Comparison of ENCODE assay signal across 13 cellular contexts in genomic region chr2:128422571-128422970, GRCh38.
A peak's percentile ranks its signal among the peaks of the same experiment; 100 is the strongest.
DNase-seq lines count a peak whose midpoint lies in the region; ATAC-seq and TF ChIP-seq lines count a peak whose summit lies in the region.
"Had no signal": no experiment of that assay in that cellular context is flagged by ENCODE, and none has a peak within 500 bp of the region (broad histone marks: within the 10 kb centered on the region; RNA-seq: fewer than 3 reads in every experiment).

No MANE protein-coding gene starts in this region.

- in situ Hi-C loops in brain microvascular endothelial cell (cut with HindIII; ENCODE audit: low pct_ligation_motif_present, low sequenced_read_pairs) = no loop called here

- POLR2A ChIA-PET in naive thymus-derived CD4-positive, alpha-beta T cell (lab: Charles Lee) = no interaction called here

- peaks cover 0 to 3% (median 0%) of the 10 kb centered on the region in 3 experiments for H3K9me3 ChIP-seq in naive thymus-derived CD4-positive, alpha-beta T cell (ENCODE audit: control insufficient read depth in 2 of 3, low read length in 3 of 3)

- CTCF ChIA-PET in naive thymus-derived CD4-positive, alpha-beta T cell (lab: Charles Lee) = no interaction called here

- H3K4me3 Mint-ChIP-seq in naive thymus-derived CD4-positive, alpha-beta T cell = no peak overlapping the region
- no peak overlapping the region for H3K4me3 Mint-ChIP-seq in activated T-cell treated with anti-CD3 and anti-CD28 coated beads, Interleukin-2, amount 50 U/mL, for 4 hours
- H3K4me3 Mint-ChIP-seq: activated naive CD8-positive, alpha-beta T cell treated with anti-CD3 and anti-CD28 coated beads for 36 hours; nephron; stimulated activated effector memory CD8-positive, alpha-beta T cell treated with anti-CD3 and anti-CD28 coated beads, Interleukin-12 subunit alpha, Interleukin-12 subunit beta, amount 100 ng/mL, for 72 hours; T-helper 1 cell treated with Interleukin-12 subunit alpha and Interleukin-12 subunit beta and Interleukin-4 antibody, amounts not matched to agents 30 μg/mL and 1 μg/mL, for 36 hours had no signal

- H3K27ac Mint-ChIP-seq in naive thymus-derived CD4-positive, alpha-beta T cell = no peak overlapping the region
- H3K27ac Mint-ChIP-seq: activated naive CD8-positive, alpha-beta T cell treated with anti-CD3 and anti-CD28 coated beads for 36 hours; nephron; stimulated activated effector memory CD8-positive, alpha-beta T cell treated with anti-CD3 and anti-CD28 coated beads, Interleukin-12 subunit alpha, Interleukin-12 subunit beta, amount 100 ng/mL, for 72 hours; T-helper 1 cell treated with Interleukin-12 subunit alpha and Interleukin-12 subunit beta and Interleukin-4 antibody, amounts not matched to agents 30 μg/mL and 1 μg/mL, for 36 hours had no signal

- DNase-seq in cardiac septum (ENCODE audit: low spot score) (peak; percentile 61), left ventricle myocardium superior (no peak), brain microvascular endothelial cell (peak; percentile 83), iris pigment epithelial cell (ENCODE audit: low read depth) (peak; percentile 97), NCI-H526 treated with DMSO at 0.1 percent for 48 hours (lab: John Stamatoyannopoulos, UW) (no peak)
- no peak for DNase-seq in naive thymus-derived CD4-positive, alpha-beta T cell
- DNase-seq in activated T-cell treated with anti-CD3 and anti-CD28 coated beads, Interleukin-2, amount 50 U/mL, for 4 hours = no peak
- DNase-seq: activated naive CD8-positive, alpha-beta T cell treated with anti-CD3 and anti-CD28 coated beads for 36 hours; NCI-H187 had no signal

- peaks cover 0 to 18% (median 5%) of the 10 kb centered on the region in 11 donors for H3K9me3 Mint-ChIP-seq in naive thymus-derived CD4-positive, alpha-beta T cell
- H3K9me3 Mint-ChIP-seq in activated T-cell treated with anti-CD3 and anti-CD28 coated beads, Interleukin-2, amount 50 U/mL, for 4 hours = peaks cover 5% of the 10 kb centered on the region
- H3K9me3 Mint-ChIP-seq: stimulated activated effector memory CD8-positive, alpha-beta T cell treated with anti-CD3 and anti-CD28 coated beads, Interleukin-12 subunit alpha, Interleukin-12 subunit beta, amount 100 ng/mL, for 72 hours; T-helper 1 cell treated with Interleukin-12 subunit alpha and Interleukin-12 subunit beta and Interleukin-4 antibody, amounts not matched to agents 30 μg/mL and 1 μg/mL, for 36 hours had no signal

- no peak for ATAC-seq in left ventricle myocardium superior
- no peak for ATAC-seq in HG03045 (IDR thresholded peaks at IDR 0.05; ENCODE audit: unreplicated experiment)
- no peak for ATAC-seq in naive thymus-derived CD4-positive, alpha-beta T cell
- no peak for ATAC-seq in activated T-cell treated with anti-CD3 and anti-CD28 coated beads, Interleukin-2, amount 50 U/mL, for 4 hours

- H3K27ac ChIP-seq in brain microvascular endothelial cell = peak overlapping the region; percentile 59
- no peak overlapping the region for H3K27ac ChIP-seq in naive thymus-derived CD4-positive, alpha-beta T cell (ENCODE audit: low read depth, low read length)

- no peaks in the 10 kb centered on the region for H3K36me3 ChIP-seq in brain microvascular endothelial cell (replicated peaks)
- no peaks in the 10 kb centered on the region for H3K36me3 ChIP-seq in naive thymus-derived CD4-positive, alpha-beta T cell (ENCODE audit: control insufficient read depth in 2 of 3, insufficient read depth in 3 of 3, low read length in 3 of 3)

- peaks cover 0 to 22% (median 4%) of the 10 kb centered on the region in 5 donors for H3K27me3 Mint-ChIP-seq in naive thymus-derived CD4-positive, alpha-beta T cell
- peaks cover 8% of the 10 kb centered on the region for H3K27me3 Mint-ChIP-seq in activated T-cell treated with anti-CD3 and anti-CD28 coated beads, Interleukin-2, amount 50 U/mL, for 4 hours (ENCODE audit: low read depth)

- no peaks in the 10 kb centered on the region for H3K4me1 Mint-ChIP-seq in naive thymus-derived CD4-positive, alpha-beta T cell
- no peaks in the 10 kb centered on the region for H3K4me1 Mint-ChIP-seq in activated T-cell treated with anti-CD3 and anti-CD28 coated beads, Interleukin-2, amount 50 U/mL, for 4 hours (ENCODE audit: low read depth)
- H3K4me1 Mint-ChIP-seq: activated naive CD8-positive, alpha-beta T cell treated with anti-CD3 and anti-CD28 coated beads for 36 hours; stimulated activated effector memory CD8-positive, alpha-beta T cell treated with anti-CD3 and anti-CD28 coated beads, Interleukin-12 subunit alpha, Interleukin-12 subunit beta, amount 100 ng/mL, for 72 hours had no signal

- intact Hi-C loops in cardiac septum (cut with DNase I) (no loop called here), left ventricle myocardium superior (cut with micrococcal nuclease) (no loop called here)
- intact Hi-C loops in naive thymus-derived CD4-positive, alpha-beta T cell (cut with micrococcal nuclease) = no loop called here

- TF ChIP-seq CTCF in brain microvascular endothelial cell (IDR thresholded peaks at IDR 0.05; ENCODE audit: low read depth, low read length, missing control alignments) = no peak

- no peak overlapping the region for H3K4me3 ChIP-seq in brain microvascular endothelial cell (ENCODE audit: low read depth, low read length)
- H3K4me3 ChIP-seq in naive thymus-derived CD4-positive, alpha-beta T cell (ENCODE audit: low read length) = no peak overlapping the region

- no peaks in the 10 kb centered on the region for H3K27me3 ChIP-seq in brain microvascular endothelial cell (replicated peaks)
- no peaks in the 10 kb centered on the region for H3K27me3 ChIP-seq in naive thymus-derived CD4-positive, alpha-beta T cell (ENCODE audit: control insufficient read depth in 2 of 2, insufficient read depth in 2 of 2, low read length in 2 of 2)

- H3K36me3 Mint-ChIP-seq in naive thymus-derived CD4-positive, alpha-beta T cell = peaks cover 0 to 10% (median 0%) of the 10 kb centered on the region in 5 donors
- H3K36me3 Mint-ChIP-seq in activated T-cell treated with anti-CD3 and anti-CD28 coated beads, Interleukin-2, amount 50 U/mL, for 4 hours (ENCODE audit: insufficient read depth) = no peaks in the 10 kb centered on the region
- H3K36me3 Mint-ChIP-seq: activated naive CD8-positive, alpha-beta T cell treated with anti-CD3 and anti-CD28 coated beads for 36 hours; stimulated activated effector memory CD8-positive, alpha-beta T cell treated with anti-CD3 and anti-CD28 coated beads, Interleukin-12 subunit alpha, Interleukin-12 subunit beta, amount 100 ng/mL, for 72 hours had no signal

- no peaks in the 10 kb centered on the region for H3K4me1 ChIP-seq in naive thymus-derived CD4-positive, alpha-beta T cell (ENCODE audit: control insufficient read depth in 2 of 2, insufficient read depth in 2 of 2, low read length in 2 of 2)

Comparison
In these comparisons a context has a peak if more than half of its experiments do, and no peak if none do; other contexts are left out.
1. DNase-seq: peak in cardiac septum (single experiment), brain microvascular endothelial cell (single experiment) and iris pigment epithelial cell (single experiment); none in left ventricle myocardium superior (single experiment), naive thymus-derived CD4-positive, alpha-beta T cell (0 of 9), NCI-H526 treated with DMSO at 0.1 percent for 48 hours (single experiment) and activated T-cell treated with anti-CD3 and anti-CD28 coated beads, Interleukin-2, amount 50 U/mL, for 4 hours (single experiment).